In genomic region chr7:92594746-92595145, GRCh38 we compare ENCODE assay signal across 1 cellular context.
TF ChIP-seq lines count a peak whose summit lies in the region.

No MANE protein-coding gene starts in this region.

TF ChIP-seq in HCT116, 20 proteins besides CTCF, POLR2A, EP300 and RAD21 (continued from another document):
- TF ChIP-seq ELF1 (IDR thresholded peaks at IDR 0.05; ENCODE audit: borderline replicate concordance, low read depth) (no peak), JUND (IDR thresholded peaks at IDR 0.05) (no peak), YY1 (IDR thresholded peaks at IDR 0.05; ENCODE audit: extremely low read depth, insufficient replicate concordance, low read depth, low read length) (no peak), SRF (IDR thresholded peaks at IDR 0.05; ENCODE audit: low read depth) (no peak), FOSL1 (IDR thresholded peaks at IDR 0.05; ENCODE audit: low read depth) (no peak), REST (IDR thresholded peaks at IDR 0.05; ENCODE audit: low read depth) (no peak), SP1 (IDR thresholded peaks at IDR 0.05; ENCODE audit: low read depth) (no peak)
- TF ChIP-seq, protein P1, sequence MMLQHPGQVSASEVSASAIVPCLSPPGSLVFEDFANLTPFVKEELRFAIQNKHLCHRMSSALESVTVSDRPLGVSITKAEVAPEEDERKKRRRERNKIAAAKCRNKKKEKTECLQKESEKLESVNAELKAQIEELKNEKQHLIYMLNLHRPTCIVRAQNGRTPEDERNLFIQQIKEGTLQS (IDR thresholded peaks at IDR 0.05) = no peak
